In genomic region chr17:45248132-45248936, GRCh38 we compare ENCODE assay signal across 8 cellular contexts. TPM values are rescaled to one million over a fixed set of nuclear protein-coding genes. Genes with fewer than 3 reads are reported as not detected.
DNase-seq lines count a peak whose midpoint lies in the region; ATAC-seq and TF ChIP-seq lines count a peak whose summit lies in the region.

No MANE protein-coding gene starts in this region.

- H3K9me1 ChIP-seq in IMR-90 (ENCODE audit: insufficient read depth, low read length): no peaks in the 10 kb centered on the region

- no peak overlapping the region for H2BK20ac ChIP-seq in IMR-90 (ENCODE audit: low read depth, low read length)

- no TSS peak for BruUV-seq in IMR-90 (replicated peaks; lab: Mats Ljungman, UMichigan)

- peak overlapping the region; percentile 96 for H2AFZ ChIP-seq in IMR-90 (replicated peaks; ENCODE audit: low read length, poor library complexity)

- H3K23ac ChIP-seq in IMR-90 (ENCODE audit: low read depth, low read length): no peak overlapping the region

- H3K27me3 ChIP-seq in IMR-90 (ENCODE audit: control insufficient read depth, insufficient read depth, low read length) (no peaks in the 10 kb centered on the region), lung (ENCODE audit: control insufficient read depth, insufficient read depth) (no peaks in the 10 kb centered on the region)

- DNase-seq in COR-L47 (lab: John Stamatoyannopoulos, UW): peak; percentile 27
- no peak for DNase-seq in IMR-90
- no peak for DNase-seq in cardiac fibroblast (ENCODE audit: low read depth in 2 of 2)
- peak; percentile 59 for DNase-seq in lung (ENCODE audit: low spot score)
- peak; percentile 33 for DNase-seq in stimulated activated CD8-positive, alpha-beta memory T cell treated with anti-CD3 and anti-CD28 coated beads, Interleukin-7, amount 100 ng/mL, for 24 hours (ENCODE audit: low read depth)
- no peak for DNase-seq in inferior parietal cortex (ENCODE audit: extremely low spot score)

- TF ChIP-seq RAD21 in IMR-90 (IDR thresholded peaks at IDR 0.05; ENCODE audit: low read length): no peak

- no peaks in the 10 kb centered on the region for H3K9me3 ChIP-seq in IMR-90 (ENCODE audit: control insufficient read depth, insufficient read depth, low read length)
- H3K9me3 ChIP-seq in lung (ENCODE audit: control insufficient read depth in 2 of 2, insufficient read depth in 1 of 2, low read length in 1 of 2): no peaks in the 10 kb centered on the region

- 0 out of 2 replicates have a peak overlapping the region, but pooled peaks have one; percentile 4 for H2AK5ac ChIP-seq in IMR-90 (ENCODE audit: low read depth, low read length)

- intact Hi-C loops in IMR-90 (cut with micrococcal nuclease): no loop called here

- H3K4ac ChIP-seq in IMR-90 (ENCODE audit: low read depth, low read length): peak overlapping the region; percentile 67

- WGBS in IMR-90 (ENCODE audit: extremely low coverage in 2 of 2, insufficient read length in 1 of 2), 2 experiments: 2% methylated on average over 9 of the region's 39 CpGs; no CpG with 5 or more reads in 1 of the 2 experiments
- 26 to 29% methylated on average over 22 to 39 of the region's 39 CpGs for WGBS in lung, 2 donors

- CTCF ChIA-PET in IMR-90 (lab: Yijun Ruan, JAX): interaction anchor here (0.7 kb wide), 1 partner anchor 158 kb away, joined by 3 read pairs; no protein-coding TSS in a partner anchor

- POLR2A ChIA-PET in IMR-90 (lab: Charles Lee; ENCODE audit: unreplicated experiment): interaction anchor here (1.1 kb wide), 1 partner anchor 100 kb away, joined by 3 read pairs; the partner anchor contains the start of gene HEXIM1

- H2AK9ac ChIP-seq in IMR-90 (replicated peaks; ENCODE audit: low read depth, low read length, poor library complexity): peak overlapping the region; percentile 90

- in situ Hi-C loops in IMR-90 (cut with MboI; ENCODE audit: low sequenced_read_pairs): no loop called here

- H3K27ac ChIP-seq in IMR-90 (ENCODE audit: insufficient read depth, low read length) (no peak overlapping the region; the same call in 1 of the 2 replicates), VCaP (peak overlapping the region; percentile 95), lung (ENCODE audit: low read depth in 1 of 2, low read length in 1 of 2) (peak overlapping the region in 1 of 2 donors; percentile 91)

- H3K4me3 ChIP-seq in IMR-90 (ENCODE audit: insufficient read depth, low read depth, low read length) (peak overlapping the region; percentile 67), cardiac fibroblast (replicated peaks in 1 of 2; ENCODE audit: low read depth in 2 of 2, low read length in 2 of 2) (peak overlapping the region; percentile 51 to 59), lung (peak overlapping the region; percentile 33)

- peak overlapping the region; percentile 93 for H4K8ac ChIP-seq in IMR-90 (ENCODE audit: low read depth in 2 of 2, low read length in 2 of 2)

- peaks cover 0 to 9% of the 10 kb centered on the region in 2 experiments; a peak in 1 of 4 replicates for H3K79me1 ChIP-seq in IMR-90 (ENCODE audit: low read depth in 1 of 2, low read length in 2 of 2)

- TF ChIP-seq POLR2A in IMR-90 (IDR thresholded peaks at IDR 0.05; ENCODE audit: low read depth, low read length): no peak

- peak overlapping the region; percentile 69 for H3K4me2 ChIP-seq in IMR-90 (ENCODE audit: low read depth, low read length)

- no peak overlapping the region for H2BK5ac ChIP-seq in IMR-90 (ENCODE audit: low read depth, low read length, poor library complexity, severe bottlenecking)

- H3K18ac ChIP-seq in IMR-90 (ENCODE audit: low read depth, low read length): 0 out of 2 replicates have a peak overlapping the region, but pooled peaks have one; percentile 14

- H4K91ac ChIP-seq in IMR-90 (ENCODE audit: insufficient read depth, low read depth, low read length): no peak overlapping the region; the same call in 1 of the 2 replicates

- H4K20me1 ChIP-seq in IMR-90 (ENCODE audit: insufficient read depth, low read length): peaks cover 5% of the 10 kb centered on the region

- H3K36me3 ChIP-seq in IMR-90 (ENCODE audit: control insufficient read depth, insufficient read depth, low read length): peaks cover 8% of the 10 kb centered on the region; the same call in 1 of the 2 replicates
- H3K36me3 ChIP-seq in lung (ENCODE audit: control insufficient read depth in 2 of 2, insufficient read depth in 2 of 2, low read length in 2 of 2): peaks cover 0 to 22% of the 10 kb centered on the region in 2 donors

- H3K4me1 ChIP-seq in IMR-90 (ENCODE audit: control insufficient read depth, insufficient read depth, low read length) (peaks cover 5% of the 10 kb centered on the region; the same call in 1 of the 2 replicates), lung (ENCODE audit: control insufficient read depth in 2 of 2, insufficient read depth in 2 of 2, low read length in 2 of 2) (peaks cover 0 to 8% of the 10 kb centered on the region in 2 donors)

- H3K56ac ChIP-seq in IMR-90 (ENCODE audit: extremely low read depth, insufficient read depth, low read length): no peak overlapping the region

- no peak overlapping the region for H2BK120ac ChIP-seq in IMR-90 (ENCODE audit: low read depth, low read length)

- H4K5ac ChIP-seq in IMR-90 (ENCODE audit: low read depth, low read length): peak overlapping the region; percentile 65

- dilution Hi-C loops in IMR-90 (cut with HindIII; ENCODE audit: low sequenced_read_pairs, unreplicated experiment): no loop called here

- H3K14ac ChIP-seq in IMR-90 (replicated peaks; ENCODE audit: low read depth, low read length): no peak overlapping the region

- ATAC-seq in GM21390 (IDR thresholded peaks at IDR 0.05; ENCODE audit: unreplicated experiment) (peak; percentile 49), IMR-90 (ENCODE audit: low read depth) (peak; percentile 1), lung (ENCODE audit: insufficient read depth, low FRiP score) (peak; percentile 58)

- TF ChIP-seq CTCF in IMR-90 (conservative IDR thresholded peaks at IDR 0.05; ENCODE audit: low read depth, low read length): no peak
- no peak for TF ChIP-seq CTCF in VCaP (conservative IDR thresholded peaks at IDR 0.05)
- no peak for TF ChIP-seq CTCF in cardiac fibroblast (IDR thresholded peaks at IDR 0.05; ENCODE audit: low read depth, low read length)
- no peak for TF ChIP-seq CTCF in lung (IDR thresholded peaks at IDR 0.05; ENCODE audit: control extremely low read depth, extremely low read depth)

- no peak overlapping the region for H2BK15ac ChIP-seq in IMR-90 (ENCODE audit: low read depth, low read length)

- peak overlapping the region; percentile 60 for H3K9ac ChIP-seq in IMR-90 (ENCODE audit: low read depth, low read length)

TF ChIP-seq in IMR-90, 13 proteins besides CTCF, POLR2A, EP300 and RAD21:
- TF ChIP-seq CHD1 (IDR thresholded peaks at IDR 0.05; ENCODE audit: low read depth, low read length) (no peak), MXI1 (IDR thresholded peaks at IDR 0.05; ENCODE audit: borderline replicate concordance, low read depth, low read length) (no peak), CEBPB (IDR thresholded peaks at IDR 0.05; ENCODE audit: low read depth, low read length) (no peak), BHLHE40 (IDR thresholded peaks at IDR 0.05; ENCODE audit: low read depth, low read length) (no peak), RFX5 (IDR thresholded peaks at IDR 0.05; ENCODE audit: low read depth, low read length) (no peak), MAFK (IDR thresholded peaks at IDR 0.05; ENCODE audit: low read depth, low read length) (no peak), FOS (IDR thresholded peaks at IDR 0.05; ENCODE audit: low read depth, low read length) (no peak)

RNA-seq across cellular contexts. Expression of gene SPATA32, which starts 13.6 kb away (rescaled TPM):
- total RNA-seq in IMR-90 (2012; rRNA removed) (under 0.01 and 0.18 TPM in 2 replicates), lung (under 1 TPM in 1 of 2 donors, not detected in 1; 0.21 TPM)
- polyA plus RNA-seq in IMR-90 (2012; rRNA removed) (not detected in 2 replicates), lung (under 1 TPM; 0.08 to 0.40 TPM)
- not detected in 2 replicates for polyA plus RNA-seq in IMR-90 (2012; cell fraction: cytosol; rRNA removed)
- 0.09 TPM in 1 of 2 replicates, not detected in the other for polyA plus RNA-seq in IMR-90 (2012; cell fraction: nucleus; rRNA removed; ENCODE audit: low replicate concordance)

RNA-seq across cellular contexts. Expression of gene FMNL1, which starts 26.6 kb away (rescaled TPM):
- 0.36 and 0.56 TPM in 2 replicates for total RNA-seq in IMR-90 (2012; rRNA removed)
- polyA plus RNA-seq in IMR-90 (2012; rRNA removed): 1.4 and 2.3 TPM in 2 replicates
- 4.2 and 5.3 TPM in 2 replicates for polyA plus RNA-seq in IMR-90 (2012; cell fraction: cytosol; rRNA removed)
- polyA plus RNA-seq in IMR-90 (2012; cell fraction: nucleus; rRNA removed; ENCODE audit: low replicate concordance): 10.8 and 12.1 TPM in 2 replicates
- total RNA-seq in lung: 10 to 100 TPM; 25.0 to 83.7 TPM
- 100 to 1,000 TPM in 1 of 2 donors, 10 to 100 TPM in 1; 29.5 to 135 TPM for polyA plus RNA-seq in lung

Comparison
In these comparisons a context has a peak if more than half of its experiments do, and no peak if none do; other contexts are left out.
1. DNase-seq: peak in COR-L47 (single experiment), lung (single experiment) and stimulated activated CD8-positive, alpha-beta memory T cell treated with anti-CD3 and anti-CD28 coated beads, Interleukin-7, amount 100 ng/mL, for 24 hours (single experiment); none in IMR-90 (single experiment), cardiac fibroblast (0 of 2) and inferior parietal cortex (single experiment).
2. ATAC-seq: peak in every context shown above with its lines; median percentile 58 in lung; 49 in GM21390; 1 in IMR-90.
3. RNA of gene FMNL1, which starts 26.6 kb away (total RNA-seq): 25.0 to 83.7 TPM in lung; 0.36 to 0.56 TPM in IMR-90; every median in the first group is over 10 times any median in the second.
4. Peak in every context shown above with its lines, with median percentiles within 50 percentile points of each other: H3K4me3 ChIP-seq.